1 cellular context compared by ENCODE assay signal in the genomic region with DNA sequence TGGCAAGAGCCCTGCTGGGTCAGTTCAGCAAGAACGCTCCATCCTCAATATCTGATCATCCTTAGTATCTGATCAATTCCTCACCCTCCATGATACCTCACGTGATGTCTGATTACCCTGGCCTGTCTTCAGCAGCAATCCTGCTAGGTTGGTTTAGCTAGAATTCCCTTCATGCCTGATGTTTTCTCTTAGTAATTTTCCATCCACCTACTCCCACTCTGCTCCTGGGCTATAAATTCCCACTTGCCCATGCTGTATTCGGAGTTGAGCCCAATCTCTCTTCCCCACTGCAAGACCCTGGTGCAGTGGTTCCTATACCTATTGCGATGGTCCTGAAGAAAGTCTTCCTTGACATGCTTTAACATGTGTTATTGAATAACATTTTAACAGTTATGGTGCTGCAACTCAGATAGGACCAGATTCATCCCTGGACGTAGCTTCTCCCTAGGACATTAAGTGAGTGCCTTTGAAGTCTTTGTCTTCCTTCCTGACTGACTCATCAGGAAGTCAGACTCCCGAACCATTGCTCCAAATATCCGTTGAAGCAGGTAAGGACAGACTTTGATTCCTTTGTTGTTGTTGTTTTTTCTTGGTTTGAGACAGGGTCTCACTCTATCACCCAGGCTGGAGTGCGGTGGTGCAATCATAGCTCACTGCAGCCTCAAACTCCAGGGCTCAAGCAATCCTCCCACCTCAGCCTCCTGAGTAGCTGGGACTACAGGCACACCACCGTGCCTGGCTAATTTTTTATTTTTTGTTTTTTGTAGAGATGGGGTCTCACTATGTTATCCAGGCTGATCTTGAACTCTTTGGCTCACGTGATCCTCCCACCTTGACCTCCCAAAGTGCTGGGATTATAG.
TF ChIP-seq lines count a peak whose summit lies in the region.

No MANE protein-coding gene starts in this region.

TF ChIP-seq in A549, 52 proteins besides CTCF, POLR2A, EP300 and RAD21 (continued from another document):
- TF ChIP-seq, protein P1, sequence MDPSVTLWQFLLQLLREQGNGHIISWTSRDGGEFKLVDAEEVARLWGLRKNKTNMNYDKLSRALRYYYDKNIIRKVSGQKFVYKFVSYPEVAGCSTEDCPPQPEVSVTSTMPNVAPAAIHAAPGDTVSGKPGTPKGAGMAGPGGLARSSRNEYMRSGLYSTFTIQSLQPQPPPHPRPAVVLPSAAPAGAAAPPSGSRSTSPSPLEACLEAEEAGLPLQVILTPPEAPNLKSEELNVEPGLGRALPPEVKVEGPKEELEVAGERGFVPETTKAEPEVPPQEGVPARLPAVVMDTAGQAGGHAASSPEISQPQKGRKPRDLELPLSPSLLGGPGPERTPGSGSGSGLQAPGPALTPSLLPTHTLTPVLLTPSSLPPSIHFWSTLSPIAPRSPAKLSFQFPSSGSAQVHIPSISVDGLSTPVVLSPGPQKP (IDR thresholded peaks at IDR 0.05; ENCODE audit: low read depth, low read length) = no peak
- TF ChIP-seq FOSL2 (IDR thresholded peaks at IDR 0.05) (no peak), FOSL2 (CRISPR knock-in tag; IDR thresholded peaks at IDR 0.05) (no peak), ESRRA (IDR thresholded peaks at IDR 0.05; ENCODE audit: borderline replicate concordance, low read length) (no peak), KDM5A (IDR thresholded peaks at IDR 0.05) (no peak), HDAC2 (IDR thresholded peaks at IDR 0.05) (no peak), SMC3 (IDR thresholded peaks at IDR 0.05) (no peak), ZSCAN20 (CRISPR knock-in tag; IDR thresholded peaks at IDR 0.05) (no peak), NR3C1 (IDR thresholded peaks at IDR 0.05) (no peak)
- TF ChIP-seq, protein P2, sequence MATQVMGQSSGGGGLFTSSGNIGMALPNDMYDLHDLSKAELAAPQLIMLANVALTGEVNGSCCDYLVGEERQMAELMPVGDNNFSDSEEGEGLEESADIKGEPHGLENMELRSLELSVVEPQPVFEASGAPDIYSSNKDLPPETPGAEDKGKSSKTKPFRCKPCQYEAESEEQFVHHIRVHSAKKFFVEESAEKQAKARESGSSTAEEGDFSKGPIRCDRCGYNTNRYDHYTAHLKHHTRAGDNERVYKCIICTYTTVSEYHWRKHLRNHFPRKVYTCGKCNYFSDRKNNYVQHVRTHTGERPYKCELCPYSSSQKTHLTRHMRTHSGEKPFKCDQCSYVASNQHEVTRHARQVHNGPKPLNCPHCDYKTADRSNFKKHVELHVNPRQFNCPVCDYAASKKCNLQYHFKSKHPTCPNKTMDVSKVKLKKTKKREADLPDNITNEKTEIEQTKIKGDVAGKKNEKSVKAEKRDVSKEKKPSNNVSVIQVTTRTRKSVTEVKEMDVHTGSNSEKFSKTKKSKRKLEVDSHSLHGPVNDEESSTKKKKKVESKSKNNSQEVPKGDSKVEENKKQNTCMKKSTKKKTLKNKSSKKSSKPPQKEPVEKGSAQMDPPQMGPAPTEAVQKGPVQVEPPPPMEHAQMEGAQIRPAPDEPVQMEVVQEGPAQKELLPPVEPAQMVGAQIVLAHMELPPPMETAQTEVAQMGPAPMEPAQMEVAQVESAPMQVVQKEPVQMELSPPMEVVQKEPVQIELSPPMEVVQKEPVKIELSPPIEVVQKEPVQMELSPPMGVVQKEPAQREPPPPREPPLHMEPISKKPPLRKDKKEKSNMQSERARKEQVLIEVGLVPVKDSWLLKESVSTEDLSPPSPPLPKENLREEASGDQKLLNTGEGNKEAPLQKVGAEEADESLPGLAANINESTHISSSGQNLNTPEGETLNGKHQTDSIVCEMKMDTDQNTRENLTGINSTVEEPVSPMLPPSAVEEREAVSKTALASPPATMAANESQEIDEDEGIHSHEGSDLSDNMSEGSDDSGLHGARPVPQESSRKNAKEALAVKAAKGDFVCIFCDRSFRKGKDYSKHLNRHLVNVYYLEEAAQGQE (IDR thresholded peaks at IDR 0.05) = no peak
